Comparison of ENCODE assay signal across 10 cellular contexts in genomic region chr11:117071344-117071787, GRCh38. TPM values are rescaled to one million over a fixed set of nuclear protein-coding genes. Genes with fewer than 3 reads are reported as not detected.
DNase-seq lines count a peak whose midpoint lies in the region; ATAC-seq and TF ChIP-seq lines count a peak whose summit lies in the region.
"Had no signal": no experiment of that assay in that cellular context is flagged by ENCODE, and none has a peak within 500 bp of the region (broad histone marks: within the 10 kb centered on the region; RNA-seq: fewer than 3 reads in every experiment).

No MANE protein-coding gene starts in this region.

- intact Hi-C loops in esophagus muscularis mucosa (cut with DNase I) = no loop called here

- peak; percentile 87 for DNase-seq in DMS53 (lab: John Stamatoyannopoulos, UW)
- DNase-seq in NCI-H69 (lab: John Stamatoyannopoulos, UW) = peak; percentile 69
- no peak for DNase-seq in esophagus muscularis mucosa (ENCODE audit: extremely low spot score)
- no peak for DNase-seq in osteocyte (ENCODE audit: extremely low spot score, unreplicated experiment)
- DNase-seq in T-helper 2 cell treated with Interferon-gamma antibody and Interleukin-4, amounts not matched to agents 5 μg/mL and 100 μg/mL, for 36 hours (ENCODE audit: low spot score) = no peak
- no peak for DNase-seq in MV-4-11 (lab: John Stamatoyannopoulos, UW)
- DNase-seq: NCI-H2107; stimulated activated naive CD8-positive, alpha-beta T cell treated with anti-CD3 and anti-CD28 coated beads, Interleukin-15, Interleukin-2, amounts not matched to agents 100 U/mL and 50 U/mL, for 24 hours had no signal

- peaks cover 31 to 65% (median 58%) of the 10 kb centered on the region in 4 donors for H3K4me1 ChIP-seq in esophagus muscularis mucosa

- H3K27ac Mint-ChIP-seq in osteocyte (ENCODE audit: unreplicated experiment) = peak overlapping the region; percentile 76
- H3K27ac Mint-ChIP-seq in T-helper 2 cell treated with Interferon-gamma antibody and Interleukin-4, amounts not matched to agents 5 μg/mL and 100 μg/mL, for 36 hours = no peak overlapping the region

- no peak for TF ChIP-seq POLR2A in esophagus muscularis mucosa (IDR thresholded peaks at IDR 0.05; ENCODE audit: low read depth)

- no peaks in the 10 kb centered on the region for H3K36me3 ChIP-seq in esophagus muscularis mucosa

- H3K4me1 Mint-ChIP-seq in osteocyte (ENCODE audit: unreplicated experiment) = peaks cover 31% of the 10 kb centered on the region
- peaks cover 24% of the 10 kb centered on the region for H3K4me1 Mint-ChIP-seq in T-helper 2 cell treated with Interferon-gamma antibody and Interleukin-4, amounts not matched to agents 5 μg/mL and 100 μg/mL, for 36 hours (ENCODE audit: low read depth)

- H3K4me3 Mint-ChIP-seq in osteocyte (ENCODE audit: unreplicated experiment) = peak overlapping the region; percentile 50
- no peak overlapping the region for H3K4me3 Mint-ChIP-seq in T-helper 2 cell treated with Interferon-gamma antibody and Interleukin-4, amounts not matched to agents 5 μg/mL and 100 μg/mL, for 36 hours

- WGBS in esophagus muscularis mucosa = 44% methylated on average over 3 of the region's 3 CpGs

- ATAC-seq in esophagus mucosa (no peak), GM18858 (IDR thresholded peaks at IDR 0.05; ENCODE audit: unreplicated experiment) (no peak)
- ATAC-seq: stimulated activated naive CD8-positive, alpha-beta T cell treated with anti-CD3 and anti-CD28 coated beads, Interleukin-15, Interleukin-2, amounts not matched to agents 100 U/mL and 50 U/mL, for 24 hours had no signal

- TF ChIP-seq EP300 in esophagus muscularis mucosa (IDR thresholded peaks at IDR 0.05) = no peak

- no peaks in the 10 kb centered on the region for H3K36me3 Mint-ChIP-seq in osteocyte (ENCODE audit: unreplicated experiment)
- H3K36me3 Mint-ChIP-seq in T-helper 2 cell treated with Interferon-gamma antibody and Interleukin-4, amounts not matched to agents 5 μg/mL and 100 μg/mL, for 36 hours (ENCODE audit: low read depth) = no peaks in the 10 kb centered on the region

- no peak overlapping the region for H3K4me3 ChIP-seq in esophagus muscularis mucosa

- TF ChIP-seq CTCF in esophagus muscularis mucosa (IDR thresholded peaks at IDR 0.05) (no peak), osteocyte (IDR thresholded peaks at IDR 0.05) (no peak)

- peak overlapping the region; percentile 39 to 56 (median 48) for H3K27ac ChIP-seq in esophagus muscularis mucosa (replicated peaks in 1 of 4)

- H3K9me3 ChIP-seq in esophagus muscularis mucosa = no peaks in the 10 kb centered on the region

- H3K27me3 Mint-ChIP-seq in osteocyte (ENCODE audit: unreplicated experiment) = no peaks in the 10 kb centered on the region
- H3K27me3 Mint-ChIP-seq in T-helper 2 cell treated with Interferon-gamma antibody and Interleukin-4, amounts not matched to agents 5 μg/mL and 100 μg/mL, for 36 hours (ENCODE audit: low read depth) = no peaks in the 10 kb centered on the region

- no peaks in the 10 kb centered on the region for H3K9me3 Mint-ChIP-seq in osteocyte (ENCODE audit: unreplicated experiment)
- H3K9me3 Mint-ChIP-seq in T-helper 2 cell treated with Interferon-gamma antibody and Interleukin-4, amounts not matched to agents 5 μg/mL and 100 μg/mL, for 36 hours = no peaks in the 10 kb centered on the region

- no peaks in the 10 kb centered on the region for H3K27me3 ChIP-seq in esophagus muscularis mucosa

RNA-seq across cellular contexts. Expression of gene SIK3, which starts 26.9 kb away (rescaled TPM):
- total RNA-seq in esophagus muscularis mucosa (10 to 100 TPM; 39.5 to 53.5 (median 42.3) TPM), osteocyte (29.3 and 29.5 TPM in 2 replicates), esophagus mucosa (25.2 TPM)

Comparison
In these comparisons a context has a peak if more than half of its experiments do, and no peak if none do; other contexts are left out.
1. DNase-seq: peak in DMS53 (single experiment) and NCI-H69 (single experiment); none in esophagus muscularis mucosa (single experiment), osteocyte (single experiment), T-helper 2 cell treated with Interferon-gamma antibody and Interleukin-4, amounts not matched to agents 5 μg/mL and 100 μg/mL, for 36 hours (single experiment) and MV-4-11 (single experiment).